In genomic region chr22:31630331-31631329, GRCh38 we compare ENCODE assay signal across 1 cellular context.
TF ChIP-seq lines count a peak whose summit lies in the region.

No MANE protein-coding gene starts in this region.

TF ChIP-seq in K562, 482 proteins besides CTCF, POLR2A, EP300 and RAD21 (continued from another document and continues in another):
- TF ChIP-seq E2F6 (IDR thresholded peaks at IDR 0.05; ENCODE audit: borderline replicate concordance in 1 of 2, extremely low read depth in 1 of 2, insufficient read depth in 1 of 2, insufficient read length in 1 of 2, low read depth in 1 of 2, low read length in 1 of 2, poor library complexity in 1 of 2, severe bottlenecking in 1 of 2) (peak; percentile 23 to 49), KLF13 (tag; IDR thresholded peaks at IDR 0.05; ENCODE audit: borderline replicate concordance, low read depth) (no peak; the same call in 1 of the 2 replicates), MXI1 (IDR thresholded peaks at IDR 0.05; ENCODE audit: low read depth, low read length) (no peak), SAFB2 (IDR thresholded peaks at IDR 0.05; ENCODE audit: borderline replicate concordance, low read depth, low read length, severe bottlenecking) (no peak), ZNF644 (tag; IDR thresholded peaks at IDR 0.05; ENCODE audit: low read depth) (no peak), E2F3 (CRISPR knock-in tag; IDR thresholded peaks at IDR 0.05) (no peak), HMGXB4 (CRISPR knock-in tag; IDR thresholded peaks at IDR 0.05) (peak; percentile 83; the same call in 1 of the 2 replicates), ZNF311 (CRISPR knock-in tag; IDR thresholded peaks at IDR 0.05) (no peak), MTA3 (IDR thresholded peaks at IDR 0.05; ENCODE audit: borderline replicate concordance) (no peak), PHF21A (IDR thresholded peaks at IDR 0.05; ENCODE audit: borderline replicate concordance, low read depth) (no peak), JUNB (CRISPR knock-in tag; conservative IDR thresholded peaks at IDR 0.05) (no peak), E2F4 (CRISPR knock-in tag; IDR thresholded peaks at IDR 0.05; ENCODE audit: low read depth) (no peak), TRIM28 (IDR thresholded peaks at IDR 0.05) (no peak), ASH1L (IDR thresholded peaks at IDR 0.05; ENCODE audit: borderline replicate concordance, low read depth, partially characterized antibody) (no peak), ZNF316 (IDR thresholded peaks at IDR 0.05) (no peak), HDAC2 (IDR thresholded peaks at IDR 0.05) (peak; percentile 52; the same call in 1 of the 2 replicates), ZNF518B (CRISPR knock-in tag; IDR thresholded peaks at IDR 0.05) (no peak), ZHX1 (conservative IDR thresholded peaks at IDR 0.05; ENCODE audit: low read length) (no peak), MAZ (CRISPR knock-in tag; conservative IDR thresholded peaks at IDR 0.05 in 1 of 2, IDR thresholded peaks at IDR 0.05 in 1 of 2) (peak; percentile 54 to 57; a peak in 3 of 4 replicates), GMEB1 (CRISPR knock-in tag; IDR thresholded peaks at IDR 0.05) (no peak), CTCFL (IDR thresholded peaks at IDR 0.05; ENCODE audit: borderline replicate concordance, insufficient read depth, low read depth, low read length, poor library complexity, severe bottlenecking) (no peak), GTF3C2 (IDR thresholded peaks at IDR 0.05; ENCODE audit: borderline replicate concordance, extremely low read depth, insufficient read length) (no peak), ZNF609 (CRISPR knock-in tag; IDR thresholded peaks at IDR 0.05; ENCODE audit: borderline replicate concordance) (no peak)
